In genomic region chr5:143405747-143406098, GRCh38 we compare ENCODE assay signal across 8 cellular contexts. TPM values are rescaled to one million over a fixed set of nuclear protein-coding genes. Genes with fewer than 3 reads are reported as not detected.
DNase-seq lines count a peak whose midpoint lies in the region; TF ChIP-seq lines count a peak whose summit lies in the region.

No MANE protein-coding gene starts in this region.

- no peak for TF ChIP-seq CTCF in SU-DHL-6 (IDR thresholded peaks at IDR 0.05; ENCODE audit: insufficient read depth, low read length, poor library complexity, severe bottlenecking)
- no peak for TF ChIP-seq CTCF in fibroblast of mammary gland (conservative IDR thresholded peaks at IDR 0.05; ENCODE audit: control insufficient read depth, insufficient read depth, low read depth, low read length)
- TF ChIP-seq CTCF in retinal pigment epithelial cell (conservative IDR thresholded peaks at IDR 0.05; ENCODE audit: low read depth, low read length), result no peak

- H3K79me2 ChIP-seq in SU-DHL-6 (ENCODE audit: insufficient read depth, low read length), result peaks cover 39% of the 10 kb centered on the region

- no peaks in the 10 kb centered on the region for H3K27me3 ChIP-seq in SU-DHL-6 (ENCODE audit: low read length)

- no peaks in the 10 kb centered on the region for H3K9me2 ChIP-seq in SU-DHL-6 (replicated peaks; ENCODE audit: insufficient read depth, low read length)

- H3F3A ChIP-seq in SU-DHL-6 (ENCODE audit: insufficient read depth), result peaks cover 37% of the 10 kb centered on the region

- peak overlapping the region; percentile 93 for H3K4me2 ChIP-seq in SU-DHL-6 (ENCODE audit: low read depth, low read length, poor library complexity, severe bottlenecking)

- peak overlapping the region; percentile 97 for H3K27ac ChIP-seq in SU-DHL-6 (ENCODE audit: low read depth, low read length)

- H3K4me3 ChIP-seq in GM08714 (ENCODE audit: low read length) (peak overlapping the region; percentile 59), SU-DHL-6 (ENCODE audit: insufficient read depth, low read length, poor library complexity, severe bottlenecking) (peak overlapping the region; percentile 74), fibroblast of mammary gland (ENCODE audit: control insufficient read depth, low read depth, low read length) (peak overlapping the region; percentile 60), retinal pigment epithelial cell (ENCODE audit: low read length) (peak overlapping the region; percentile 86)

- H3K9ac ChIP-seq in SU-DHL-6 (ENCODE audit: low read length), result peak overlapping the region; percentile 88

- peaks cover 7% of the 10 kb centered on the region; the same call in 1 of the 2 replicates for H4K20me1 ChIP-seq in SU-DHL-6 (ENCODE audit: low read depth, low read length)

- DNase-seq in fibroblast of mammary gland (ENCODE audit: low read depth) (no peak), retinal pigment epithelial cell (ENCODE audit: low read depth) (no peak), middle frontal gyrus (ENCODE audit: extremely low spot score, low spot score) (no peak), COLO829 (ENCODE audit: low spot score) (no peak), mucosa of gallbladder (ENCODE audit: low spot score) (no peak), occipital lobe (lab: John Stamatoyannopoulos, UW) (no peak)

- no peaks in the 10 kb centered on the region for H3K9me3 ChIP-seq in SU-DHL-6 (ENCODE audit: insufficient read depth, low read length)

- H2AFZ ChIP-seq in SU-DHL-6 (ENCODE audit: low read depth, low read length, severe bottlenecking), result peak overlapping the region; percentile 96

- H3K36me3 ChIP-seq in SU-DHL-6 (ENCODE audit: low read length), result 0 out of 2 replicates have a peak, but pooled peaks cover 7% of the 10 kb centered on the region

RNA-seq across cellular contexts. Expression of gene NR3C1, which starts 2.2 kb away (rescaled TPM):
- total RNA-seq in mucosa of gallbladder (57.8 TPM), occipital lobe (27.1 TPM)
